ENCODE assay signal across 12 cellular contexts in genomic region chr19:8305798-8306197, GRCh38. TPM values are rescaled to one million over a fixed set of nuclear protein-coding genes. Genes with fewer than 3 reads are reported as not detected.
A peak's percentile ranks its signal among the peaks of the same experiment; 100 is the strongest.
DNase-seq lines count a peak whose midpoint lies in the region; ATAC-seq and TF ChIP-seq lines count a peak whose summit lies in the region.
"Had no signal": no experiment of that assay in that cellular context is flagged by ENCODE, and none has a peak within 500 bp of the region (broad histone marks: within the 10 kb centered on the region; RNA-seq: fewer than 3 reads in every experiment).

No MANE protein-coding gene starts in this region.

- 83 to 90% methylated on average over 4 of the region's 4 CpGs for WGBS in sigmoid colon, 2 donors

- POLR2A ChIA-PET in HCT116 (lab: Charles Lee), result interaction anchor here (1.3 kb wide), 1 partner anchor 14 kb away, joined by 3 read pairs; no protein-coding TSS in a partner anchor

- H3K27ac Mint-ChIP-seq in neural progenitor cell, result no peak overlapping the region
- H3K27ac Mint-ChIP-seq: memory B cell had no signal

- no TSS peak for BruUV-seq in HCT116 (replicated peaks; lab: Mats Ljungman, UMichigan)

- TF ChIP-seq POLR2A in HCT116 (IDR thresholded peaks at IDR 0.05; ENCODE audit: borderline replicate concordance, extremely low read depth, insufficient read depth, insufficient read length), result no peak
- TF ChIP-seq POLR2A in sigmoid colon (IDR thresholded peaks at IDR 0.05), result no peak

- no peaks in the 10 kb centered on the region for H3K9me2 ChIP-seq in HCT116 (ENCODE audit: insufficient read depth)

- H3K4me2 ChIP-seq in HCT116 (ENCODE audit: low read length) (peak overlapping the region; percentile 94), neural progenitor cell (no peak overlapping the region)

- H3K27me3 Mint-ChIP-seq in neural progenitor cell (ENCODE audit: insufficient read depth, low read depth), result peaks cover 12% of the 10 kb centered on the region
- H3K27me3 Mint-ChIP-seq: memory B cell had no signal

- TF ChIP-seq EP300 in sigmoid colon (IDR thresholded peaks at IDR 0.05), result no peak

- H3K9me3 Mint-ChIP-seq in neural progenitor cell, result no peaks in the 10 kb centered on the region
- H3K9me3 Mint-ChIP-seq: memory B cell had no signal

- peaks cover 24% of the 10 kb centered on the region for H3K4me1 Mint-ChIP-seq in neural progenitor cell

- intact Hi-C loops in HCT116 (cut with micrococcal nuclease), result no loop called here
- intact Hi-C loops in colonic mucosa (cut with DNase I), result no loop called here
- intact Hi-C loops in sigmoid colon (cut with DNase I), result no loop called here

- no peaks in the 10 kb centered on the region for H4K20me1 ChIP-seq in HCT116 (ENCODE audit: insufficient read depth)
- peaks cover 10% of the 10 kb centered on the region for H4K20me1 ChIP-seq in neural progenitor cell (ENCODE audit: low read depth)

- TF ChIP-seq CTCF in HCT116 (IDR thresholded peaks at IDR 0.05 in 2 of 3, conservative IDR thresholded peaks at IDR 0.05 in 1 of 3; ENCODE audit: borderline replicate concordance in 1 of 3, insufficient read depth in 1 of 3, low read depth in 2 of 3, low read length in 2 of 3), result no peak
- TF ChIP-seq CTCF in RWPE2 (IDR thresholded peaks at IDR 0.05; ENCODE audit: poor library complexity, severe bottlenecking), result no peak
- no peak for TF ChIP-seq CTCF in colonic mucosa (IDR thresholded peaks at IDR 0.05)
- TF ChIP-seq CTCF in sigmoid colon (IDR thresholded peaks at IDR 0.05), result no peak
- no peak for TF ChIP-seq CTCF in neural progenitor cell (IDR thresholded peaks at IDR 0.05)

- 0 out of 2 replicates have a peak overlapping the region, but pooled peaks have one; percentile 87 for H3K9ac ChIP-seq in HCT116 (ENCODE audit: low read length)
- H3K9ac ChIP-seq in colonic mucosa (ENCODE audit: low read depth in 2 of 2, low read length in 2 of 2), result peak overlapping the region; percentile 50 to 76
- H3K9ac ChIP-seq in neural progenitor cell, result no peak overlapping the region

- TF ChIP-seq RAD21 in HCT116 (IDR thresholded peaks at IDR 0.05; ENCODE audit: low read depth), result no peak

- RAD21 ChIA-PET in HCT116 (lab: Charles Lee; ENCODE audit: low non-redundant PET in 1 of 2, low total read pairs in 2 of 2, uncharacterized antibody in 2 of 2, unreplicated experiment in 2 of 2), result no interaction called here

- H3K79me2 ChIP-seq in HCT116 (ENCODE audit: insufficient read depth, low read length) (peaks cover 32% of the 10 kb centered on the region), neural progenitor cell (ENCODE audit: low read depth) (peaks cover 12% of the 10 kb centered on the region)

- H3K27ac ChIP-seq in HCT116 (ENCODE audit: low read depth, low read length) (peak overlapping the region; percentile 86), RWPE2 (ENCODE audit: poor library complexity, severe bottlenecking) (no peak overlapping the region), colonic mucosa (peak overlapping the region; percentile 22), sigmoid colon (no peak overlapping the region), neural progenitor cell (no peak overlapping the region)

- H3K4me3 ChIP-seq in HCT116 (replicated peaks in 1 of 2; ENCODE audit: low read depth in 1 of 2, low read length in 2 of 2), result no peak overlapping the region
- H3K4me3 ChIP-seq in RWPE2 (ENCODE audit: severe bottlenecking), result no peak overlapping the region
- H3K4me3 ChIP-seq in colonic mucosa, result no peak overlapping the region
- H3K4me3 ChIP-seq in sigmoid colon, result no peak overlapping the region
- no peak overlapping the region for H3K4me3 ChIP-seq in neural progenitor cell

- H3F3A ChIP-seq in neural progenitor cell (ENCODE audit: low read depth), result peaks cover 21% of the 10 kb centered on the region

- no peaks in the 10 kb centered on the region for H3K36me3 Mint-ChIP-seq in neural progenitor cell

- CTCF ChIA-PET in HCT116 (lab: Charles Lee), result no interaction called here

- H3K9me3 ChIP-seq in HCT116 (ENCODE audit: control insufficient read depth in 1 of 2, insufficient read depth in 1 of 2, low read depth in 1 of 2, low read length in 2 of 2) (no peaks in the 10 kb centered on the region), RWPE2 (ENCODE audit: severe bottlenecking) (no peaks in the 10 kb centered on the region), colonic mucosa (no peaks in the 10 kb centered on the region), sigmoid colon (no peaks in the 10 kb centered on the region), neural progenitor cell (ENCODE audit: low read depth) (no peaks in the 10 kb centered on the region)

- H3K4me1 ChIP-seq in HCT116 (ENCODE audit: control insufficient read depth in 1 of 2, insufficient read depth in 2 of 2, low read length in 2 of 2) (peaks cover 24 to 70% of the 10 kb centered on the region in 2 experiments), RWPE2 (ENCODE audit: insufficient read depth, poor library complexity, severe bottlenecking) (peaks cover 3% of the 10 kb centered on the region), colonic mucosa (peaks cover 6% of the 10 kb centered on the region), sigmoid colon (peaks cover 0 to 30% (median 22%) of the 10 kb centered on the region in 4 donors), neural progenitor cell (peaks cover 13% of the 10 kb centered on the region)

- DNase-seq in HCT116 (ENCODE audit: low read depth, low spot score), result no peak
- peak; percentile 25 for DNase-seq in RWPE2 (ENCODE audit: low spot score)
- DNase-seq in colonic mucosa, result peak; percentile 17
- DNase-seq in sigmoid colon, result peak; percentile 39
- DNase-seq in neural progenitor cell (ENCODE audit: low spot score), result no peak
- DNase-seq: DMS53; effector CD4-positive, alpha-beta T cell; glutamatergic neuron; NCI-H187 had no signal

- H3K27me3 ChIP-seq in HCT116 (ENCODE audit: insufficient read depth, low read length) (no peaks in the 10 kb centered on the region), RWPE2 (ENCODE audit: insufficient read depth, poor library complexity, severe bottlenecking) (no peaks in the 10 kb centered on the region), colonic mucosa (no peaks in the 10 kb centered on the region), sigmoid colon (no peaks in the 10 kb centered on the region), neural progenitor cell (no peaks in the 10 kb centered on the region)

- H2AFZ ChIP-seq in HCT116 (ENCODE audit: low read depth, low read length, poor library complexity, severe bottlenecking) (no peak overlapping the region), neural progenitor cell (replicated peaks) (no peak overlapping the region)

- H3K36me3 ChIP-seq in HCT116 (ENCODE audit: control insufficient read depth in 1 of 2, insufficient read depth in 2 of 2, low read length in 2 of 2), result peaks cover 4 to 8% of the 10 kb centered on the region in 2 experiments; a peak in 3 of 4 replicates
- peaks cover 5% of the 10 kb centered on the region for H3K36me3 ChIP-seq in RWPE2 (ENCODE audit: low read depth)
- H3K36me3 ChIP-seq in colonic mucosa, result no peaks in the 10 kb centered on the region
- peaks cover 0 to 21% (median 9%) of the 10 kb centered on the region in 4 donors for H3K36me3 ChIP-seq in sigmoid colon
- H3K36me3 ChIP-seq in neural progenitor cell, result no peaks in the 10 kb centered on the region

- no peak for ATAC-seq in HCT116
- ATAC-seq in RWPE2 (ENCODE audit: low read depth), result no peak
- ATAC-seq in HG03378 (IDR thresholded peaks at IDR 0.05; ENCODE audit: unreplicated experiment), result no peak
- ATAC-seq in HG03108 (IDR thresholded peaks at IDR 0.05; ENCODE audit: unreplicated experiment), result no peak

- H3K4me3 Mint-ChIP-seq in neural progenitor cell, result no peak overlapping the region

TF ChIP-seq in HCT116, 20 proteins besides CTCF, POLR2A, EP300 and RAD21 (continues in another document):
- TF ChIP-seq MAX (IDR thresholded peaks at IDR 0.05) (no peak), ATF3 (IDR thresholded peaks at IDR 0.05) (no peak), EZH2 (IDR thresholded peaks at IDR 0.05) (no peak), ELF1 (IDR thresholded peaks at IDR 0.05; ENCODE audit: borderline replicate concordance, low read depth) (no peak), CEBPB (IDR thresholded peaks at IDR 0.05; ENCODE audit: low read depth) (no peak), ZFX (IDR thresholded peaks at IDR 0.05) (no peak), EGR1 (IDR thresholded peaks at IDR 0.05; ENCODE audit: low read depth) (no peak)

RNA-seq across cellular contexts. Expression of gene CD320, which starts 2.4 kb away (rescaled TPM):
- total RNA-seq in HCT116 (2021; ENCODE audit: unreplicated experiment), result 86.2 TPM
- polyA plus RNA-seq in HCT116 (2012), result 90.4 and 96.8 TPM in 2 replicates
- total RNA-seq in colonic mucosa, result 100 to 1,000 TPM in 1 of 2 donors, 10 to 100 TPM in 1; 34.1 to 154 TPM
- total RNA-seq in sigmoid colon, result 10 to 100 TPM; 22.5 to 39.6 (median 28.7) TPM
- polyA plus RNA-seq in sigmoid colon, result 10 to 100 TPM; 10.2 to 72.6 (median 12.0) TPM
- 22.4 and 52.5 TPM in 2 replicates for total RNA-seq in neural progenitor cell (ENCODE audit: low replicate concordance)

RNA-seq across cellular contexts. Expression of gene NDUFA7, which starts 15.4 kb away (rescaled TPM):
- total RNA-seq in HCT116 (2021; ENCODE audit: unreplicated experiment) (86.9 TPM), colonic mucosa (10 to 100 TPM; 57.4 to 58.3 TPM), sigmoid colon (10 to 100 TPM; 21.0 to 35.5 (median 27.5) TPM), neural progenitor cell (ENCODE audit: low replicate concordance) (21.0 and 54.1 TPM in 2 replicates)
- polyA plus RNA-seq in HCT116 (2012), result 126 and 168 TPM in 2 replicates
- polyA plus RNA-seq in sigmoid colon, result 100 to 1,000 TPM; 115 to 146 (median 130) TPM

RNA-seq across cellular contexts. Expression of gene RPS28, which starts 15.5 kb away (rescaled TPM):
- total RNA-seq in HCT116 (2021; ENCODE audit: unreplicated experiment) (2,379 TPM), colonic mucosa (1,000 to 10,000 TPM; 1,587 to 1,854 TPM), sigmoid colon (100 to 1,000 TPM; 244 to 601 (median 414) TPM), neural progenitor cell (ENCODE audit: low replicate concordance) (296 and 550 TPM in 2 replicates)
- polyA plus RNA-seq in HCT116 (2012), result 2,859 and 3,193 TPM in 2 replicates
- 100 to 1,000 TPM; 574 to 938 (median 657) TPM for polyA plus RNA-seq in sigmoid colon

RNA-seq across cellular contexts. Expression of gene KANK3, which starts 37.3 kb away (rescaled TPM):
- total RNA-seq in HCT116 (2021; ENCODE audit: unreplicated experiment) (21.7 TPM), colonic mucosa (1 to 10 TPM; 1.7 to 2.7 TPM), sigmoid colon (1 to 10 TPM; 6.5 to 8.9 (median 8.4) TPM), neural progenitor cell (ENCODE audit: low replicate concordance) (1.9 TPM in 1 of 2 replicates, not detected in the other)
- 13.1 and 14.4 TPM in 2 replicates for polyA plus RNA-seq in HCT116 (2012)
- 1 to 10 TPM in 2 of 3 donors, under 1 TPM in 1; 0.92 to 4.9 (median 3.6) TPM for polyA plus RNA-seq in sigmoid colon

RNA-seq across cellular contexts. Expression of gene ANGPTL4, which starts 58.2 kb away (rescaled TPM):
- total RNA-seq in HCT116 (2021; ENCODE audit: unreplicated experiment) (54.8 TPM), colonic mucosa (1 to 10 TPM; 7.7 to 8.1 TPM), sigmoid colon (10 to 100 TPM in 3 of 4 donors, 1 to 10 TPM in 1; 7.1 to 31.6 (median 24.0) TPM), neural progenitor cell (ENCODE audit: low replicate concordance) (1.9 TPM in 1 of 2 replicates, not detected in the other)
- 114 and 161 TPM in 2 replicates for polyA plus RNA-seq in HCT116 (2012)
- 10 to 100 TPM in 1 of 3 donors, 1 to 10 TPM in 2; 2.3 to 10.3 (median 2.4) TPM for polyA plus RNA-seq in sigmoid colon

Comparison
In these comparisons a context has a peak if more than half of its experiments do, and no peak if none do; other contexts are left out.
1. DNase-seq: peak in RWPE2 (single experiment), colonic mucosa (single experiment) and sigmoid colon (single experiment); none in HCT116 (single experiment) and neural progenitor cell (single experiment).
2. H3K27ac ChIP-seq: peak in HCT116 (single experiment) and colonic mucosa (single experiment); none in RWPE2 (single experiment), sigmoid colon (0 of 4) and neural progenitor cell (single experiment).